Comparison of ENCODE assay signal across 13 cellular contexts in genomic region chr12:123028475-123028874, GRCh38. TPM values are rescaled to one million over a fixed set of nuclear protein-coding genes. Genes with fewer than 3 reads are reported as not detected.
DNase-seq lines count a peak whose midpoint lies in the region; ATAC-seq and TF ChIP-seq lines count a peak whose summit lies in the region.
"Had no signal": no experiment of that assay in that cellular context is flagged by ENCODE, and none has a peak within 500 bp of the region (broad histone marks: within the 10 kb centered on the region; RNA-seq: fewer than 3 reads in every experiment).

No MANE protein-coding gene starts in this region.

- CTCF ChIA-PET in CD4-positive, alpha-beta T cell (lab: Charles Lee), result no interaction called here

- ATAC-seq in Right ventricle myocardium superior (ENCODE audit: poor library complexity) (no peak), heart left ventricle (no peak)
- ATAC-seq in CD4-positive, alpha-beta T cell (ENCODE audit: poor library complexity), result peak; percentile 67
- ATAC-seq: HCT116 had no signal

- H3K27ac Mint-ChIP-seq in CD4-positive, alpha-beta T cell, result peak overlapping the region; percentile 62
- no peak overlapping the region for H3K27ac Mint-ChIP-seq in mesothelial cell of epicardium
- H3K27ac Mint-ChIP-seq: B cell, CD14-positive monocyte had no signal

- H3K4me1 Mint-ChIP-seq in CD4-positive, alpha-beta T cell (ENCODE audit: low read depth), result peaks cover 33% of the 10 kb centered on the region
- H3K4me1 Mint-ChIP-seq in mesothelial cell of epicardium, result peaks cover 8% of the 10 kb centered on the region
- H3K4me1 Mint-ChIP-seq: B cell had no signal

- no peak overlapping the region for H3K4me3 ChIP-seq in heart left ventricle
- H3K4me3 ChIP-seq: GM23248 had no signal

- WGBS in heart left ventricle, 4 donors, result 74 to 82% (median 76%) methylated on average over 7 of the region's 7 CpGs

- H3K27me3 Mint-ChIP-seq in CD4-positive, alpha-beta T cell, result no peaks in the 10 kb centered on the region
- H3K27me3 Mint-ChIP-seq in mesothelial cell of epicardium (ENCODE audit: low read depth), result no peaks in the 10 kb centered on the region
- H3K27me3 Mint-ChIP-seq: B cell had no signal

- TF ChIP-seq POLR2A in heart left ventricle (IDR thresholded peaks at IDR 0.05), result no peak

- H3K4me3 Mint-ChIP-seq in CD4-positive, alpha-beta T cell, result no peak overlapping the region
- H3K4me3 Mint-ChIP-seq in mesothelial cell of epicardium, result no peak overlapping the region
- H3K4me3 Mint-ChIP-seq: B cell, CD14-positive monocyte had no signal

- TF ChIP-seq CTCF in heart left ventricle (IDR thresholded peaks at IDR 0.05) (no peak), mesothelial cell of epicardium (IDR thresholded peaks at IDR 0.05; ENCODE audit: unreplicated experiment) (no peak)
- TF ChIP-seq CTCF in CD4-positive, alpha-beta T cell (IDR thresholded peaks at IDR 0.05), result no peak

- H3K4me1 ChIP-seq in heart left ventricle, result peaks cover 0 to 8% (median 0%) of the 10 kb centered on the region in 12 donors

- H3K27me3 ChIP-seq in heart left ventricle, result no peaks in the 10 kb centered on the region
- no peaks in the 10 kb centered on the region for H3K27me3 ChIP-seq in CD4-positive, alpha-beta T cell (ENCODE audit: control insufficient read depth, insufficient read depth, low read length)

- POLR2A ChIA-PET in CD4-positive, alpha-beta T cell (lab: Charles Lee), result interaction anchor here (0.8 kb wide), 1 partner anchor 209 kb away, joined by 4 read pairs; no protein-coding TSS in a partner anchor

- peaks cover 50% of the 10 kb centered on the region for H3K36me3 Mint-ChIP-seq in CD4-positive, alpha-beta T cell (ENCODE audit: low read depth)
- H3K36me3 Mint-ChIP-seq in mesothelial cell of epicardium, result no peaks in the 10 kb centered on the region

- H3K9me3 Mint-ChIP-seq in CD4-positive, alpha-beta T cell, result no peaks in the 10 kb centered on the region
- H3K9me3 Mint-ChIP-seq in mesothelial cell of epicardium, result no peaks in the 10 kb centered on the region

- intact Hi-C loops in Right ventricle myocardium superior (cut with DNase I) (no loop called here), heart left ventricle (cut with DNase I) (no loop called here)
- intact Hi-C loops in CD4-positive, alpha-beta T cell (cut with DNase I, micrococcal nuclease), result no loop called here

- peak; percentile 20 for DNase-seq in Right ventricle myocardium superior
- DNase-seq in heart left ventricle, result no peak
- no peak for DNase-seq in CD4-positive, alpha-beta T cell
- peak; percentile 51 for DNase-seq in islet precursor cell
- DNase-seq in activated gamma-delta T cell treated with Interleukin-2 at 50 U/mL for 16 hours, result no peak
- no peak for DNase-seq in hepatic stellate cell (ENCODE audit: low spot score)
- DNase-seq in mesothelial cell of epicardium (ENCODE audit: low spot score in 2 of 2, unreplicated experiment in 2 of 2), result no peak
- DNase-seq: Calu3, DMS 273 treated with DMSO at 0.1 percent for 48 hours, GM23248 had no signal

- H3K9me3 ChIP-seq in heart left ventricle, result no peaks in the 10 kb centered on the region
- no peaks in the 10 kb centered on the region for H3K9me3 ChIP-seq in CD4-positive, alpha-beta T cell (ENCODE audit: control insufficient read depth, low read length)

- peaks cover 0 to 44% (median 19%) of the 10 kb centered on the region in 9 donors for H3K36me3 ChIP-seq in heart left ventricle

- H3K27ac ChIP-seq in heart left ventricle, result no peak overlapping the region
- no peak overlapping the region for H3K27ac ChIP-seq in CD4-positive, alpha-beta T cell (ENCODE audit: low read depth, low read length)
- H3K27ac ChIP-seq: GM23248 had no signal

RNA-seq across cellular contexts. Expression of gene ARL6IP4, which starts 48.0 kb away (rescaled TPM):
- 162 TPM for total RNA-seq in Right ventricle myocardium superior
- total RNA-seq in heart left ventricle, result 100 to 1,000 TPM; 123 to 236 (median 140) TPM
- polyA plus RNA-seq in heart left ventricle, result 100 to 1,000 TPM; 186 to 325 TPM
- total RNA-seq in CD4-positive, alpha-beta T cell, result 100 to 1,000 TPM; 140 to 142 TPM
- 120 to 133 TPM (median 122 TPM) in 3 replicates for total RNA-seq in mesothelial cell of epicardium

RNA-seq across cellular contexts. Expression of gene OGFOD2, which starts 53.4 kb away (rescaled TPM):
- total RNA-seq in Right ventricle myocardium superior (14.2 TPM), heart left ventricle (10 to 100 TPM in 6 of 9 donors, 1 to 10 TPM in 3; 4.4 to 17.0 (median 12.7) TPM), mesothelial cell of epicardium (13.8 to 15.0 TPM (median 14.9 TPM) in 3 replicates)
- polyA plus RNA-seq in heart left ventricle, result 10 to 100 TPM; 12.7 to 19.7 TPM
- 10 to 100 TPM; 12.0 to 14.9 TPM for total RNA-seq in CD4-positive, alpha-beta T cell

Comparison
In these comparisons a context has a peak if more than half of its experiments do, and no peak if none do; other contexts are left out.
1. DNase-seq: peak in Right ventricle myocardium superior (single experiment) and islet precursor cell (single experiment); none in heart left ventricle (0 of 5), CD4-positive, alpha-beta T cell (0 of 10), activated gamma-delta T cell treated with Interleukin-2 at 50 U/mL for 16 hours (single experiment), hepatic stellate cell (single experiment) and mesothelial cell of epicardium (0 of 2).